In the genomic region with DNA sequence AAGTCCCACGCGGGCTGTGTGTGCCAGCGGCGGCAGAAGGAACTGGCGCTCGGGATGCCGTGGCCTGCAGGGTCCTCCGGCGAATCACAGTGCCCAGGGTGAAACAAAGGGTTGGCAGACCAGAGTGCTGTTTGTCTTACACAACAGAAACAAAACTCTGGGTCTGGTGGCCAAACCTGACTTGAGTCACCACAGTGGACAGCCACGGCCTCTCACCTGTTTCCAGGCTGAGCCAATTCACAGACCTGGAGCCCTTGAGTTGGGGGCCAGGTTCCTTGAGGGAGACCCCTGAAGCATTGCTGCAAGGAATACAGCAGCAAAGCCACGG, we compare ENCODE assay signal across 12 cellular contexts. TPM values are rescaled to one million over a fixed set of nuclear protein-coding genes. Genes with fewer than 3 reads are reported as not detected.
DNase-seq lines count a peak whose midpoint lies in the region; ATAC-seq, FAIRE-seq and TF ChIP-seq lines count a peak whose summit lies in the region.
"Had no signal": no experiment of that assay in that cellular context is flagged by ENCODE, and none has a peak within 500 bp of the region (broad histone marks: within the 10 kb centered on the region; RNA-seq: fewer than 3 reads in every experiment).

No MANE protein-coding gene starts in this region.

- TF ChIP-seq POLR2A in gastrocnemius medialis (IDR thresholded peaks at IDR 0.05): no peak

- no peak for FAIRE-seq in pancreas (lab: Jason Lieb, UNC)
- FAIRE-seq: H54, kidney had no signal

- H4K20me1 ChIP-seq in OCI-LY1 (ENCODE audit: insufficient read depth, low read length): no peaks in the 10 kb centered on the region

- H3K36me3 ChIP-seq in OCI-LY1 (ENCODE audit: insufficient read depth, low read length): no peaks in the 10 kb centered on the region; the same call in 1 of the 2 replicates
- no peaks in the 10 kb centered on the region for H3K36me3 ChIP-seq in colonic mucosa
- no peaks in the 10 kb centered on the region for H3K36me3 ChIP-seq in rectal smooth muscle tissue (ENCODE audit: control insufficient read depth, insufficient read depth, low read length)
- no peaks in the 10 kb centered on the region for H3K36me3 ChIP-seq in pancreas
- no peaks in the 10 kb centered on the region for H3K36me3 ChIP-seq in gastrocnemius medialis
- H3K36me3 ChIP-seq: heart left ventricle had no signal

- H3K4me3 Mint-ChIP-seq in activated CD8-positive, alpha-beta memory T cell treated with anti-CD3 and anti-CD28 coated beads, Interleukin-2, amount 10 ng/mL, durations not matched to agents 7 days and 5 days: no peak overlapping the region

- H3K4me3 ChIP-seq in OCI-LY1 (ENCODE audit: low read depth, low read length, poor library complexity, severe bottlenecking) (no peak overlapping the region), colonic mucosa (no peak overlapping the region), rectal smooth muscle tissue (ENCODE audit: low read length) (peak overlapping the region; percentile 38), pancreas (no peak overlapping the region), gastrocnemius medialis (no peak overlapping the region)
- H3K4me3 ChIP-seq: SJSA1 had no signal

- no peaks in the 10 kb centered on the region for H3K9me2 ChIP-seq in OCI-LY1 (ENCODE audit: low read depth, low read length)

- no peaks in the 10 kb centered on the region for H3K79me2 ChIP-seq in OCI-LY1 (ENCODE audit: insufficient read depth, low read length)

- peaks cover 29% of the 10 kb centered on the region for H3K4me1 Mint-ChIP-seq in activated CD8-positive, alpha-beta memory T cell treated with anti-CD3 and anti-CD28 coated beads, Interleukin-2, amount 10 ng/mL, durations not matched to agents 7 days and 5 days

- H3K4me2 ChIP-seq in OCI-LY1 (ENCODE audit: low read length): peak overlapping the region; percentile 45; the same call in 1 of the 2 replicates

- H3K27ac ChIP-seq in OCI-LY1 (ENCODE audit: low read depth, low read length, poor library complexity, severe bottlenecking): no peak overlapping the region
- H3K27ac ChIP-seq in colonic mucosa: no peak overlapping the region
- H3K27ac ChIP-seq in rectal smooth muscle tissue (ENCODE audit: low read depth, low read length): no peak overlapping the region
- no peak overlapping the region for H3K27ac ChIP-seq in pancreas
- no peak overlapping the region for H3K27ac ChIP-seq in gastrocnemius medialis
- H3K27ac ChIP-seq: heart left ventricle, SJSA1 had no signal

- ATAC-seq in activated CD8-positive, alpha-beta memory T cell treated with anti-CD3 and anti-CD28 coated beads, Interleukin-2, amount 10 ng/mL, durations not matched to agents 7 days and 5 days: no peak
- ATAC-seq in pancreas (no peak), gastrocnemius medialis (no peak)

- H3K27ac Mint-ChIP-seq in activated CD8-positive, alpha-beta memory T cell treated with anti-CD3 and anti-CD28 coated beads, Interleukin-2, amount 10 ng/mL, durations not matched to agents 7 days and 5 days: no peak overlapping the region

- H3K36me3 Mint-ChIP-seq in activated CD8-positive, alpha-beta memory T cell treated with anti-CD3 and anti-CD28 coated beads, Interleukin-2, amount 10 ng/mL, durations not matched to agents 7 days and 5 days: no peaks in the 10 kb centered on the region

- H3K9me3 ChIP-seq in OCI-LY1 (ENCODE audit: low read length) (no peaks in the 10 kb centered on the region), colonic mucosa (no peaks in the 10 kb centered on the region), pancreas (no peaks in the 10 kb centered on the region), gastrocnemius medialis (no peaks in the 10 kb centered on the region)
- H3K9me3 ChIP-seq: heart left ventricle had no signal

- no peak for TF ChIP-seq CTCF in OCI-LY1 (IDR thresholded peaks at IDR 0.05; ENCODE audit: low read length)
- TF ChIP-seq CTCF in colonic mucosa (IDR thresholded peaks at IDR 0.05): no peak
- TF ChIP-seq CTCF in pancreas (IDR thresholded peaks at IDR 0.05): no peak
- no peak for TF ChIP-seq CTCF in gastrocnemius medialis (IDR thresholded peaks at IDR 0.05 in 4 of 5, conservative IDR thresholded peaks at IDR 0.05 in 1 of 5)

- intact Hi-C loops in colonic mucosa (cut with DNase I): no loop called here
- intact Hi-C loops in pancreas (cut with DNase I): no loop called here
- intact Hi-C loops in gastrocnemius medialis (cut with DNase I; ENCODE audit: low total_unique reads): loop anchor here (1.0 to 10.0 kb wide), 2 partner anchors 112 to 415 kb away; no protein-coding TSS in a partner anchor

- H3K4me1 ChIP-seq in OCI-LY1 (ENCODE audit: insufficient read depth, low read length, severe bottlenecking): peaks cover 25% of the 10 kb centered on the region
- H3K4me1 ChIP-seq in colonic mucosa: peaks cover 6% of the 10 kb centered on the region
- peaks cover 6% of the 10 kb centered on the region for H3K4me1 ChIP-seq in rectal smooth muscle tissue (ENCODE audit: control insufficient read depth, insufficient read depth, low read length)
- peaks cover 0 to 15% (median 8%) of the 10 kb centered on the region in 3 donors for H3K4me1 ChIP-seq in pancreas
- peaks cover 24 to 40% of the 10 kb centered on the region in 2 donors for H3K4me1 ChIP-seq in gastrocnemius medialis

- H3K9ac ChIP-seq in OCI-LY1 (ENCODE audit: low read length) (no peak overlapping the region), colonic mucosa (ENCODE audit: low read depth in 2 of 2, low read length in 2 of 2) (peak overlapping the region; percentile 2 to 31), rectal smooth muscle tissue (ENCODE audit: low read length) (no peak overlapping the region)

- H3K9me3 Mint-ChIP-seq in activated CD8-positive, alpha-beta memory T cell treated with anti-CD3 and anti-CD28 coated beads, Interleukin-2, amount 10 ng/mL, durations not matched to agents 7 days and 5 days (ENCODE audit: low read depth): no peaks in the 10 kb centered on the region

- H2AFZ ChIP-seq in OCI-LY1 (ENCODE audit: low read length): no peak overlapping the region

- peaks cover 8% of the 10 kb centered on the region for H3K27me3 Mint-ChIP-seq in activated CD8-positive, alpha-beta memory T cell treated with anti-CD3 and anti-CD28 coated beads, Interleukin-2, amount 10 ng/mL, durations not matched to agents 7 days and 5 days

- H3K27me3 ChIP-seq in OCI-LY1 (ENCODE audit: insufficient read depth, low read length) (peaks cover 22% of the 10 kb centered on the region), colonic mucosa (no peaks in the 10 kb centered on the region), rectal smooth muscle tissue (ENCODE audit: control insufficient read depth, insufficient read depth, low read length) (no peaks in the 10 kb centered on the region), pancreas (no peaks in the 10 kb centered on the region), gastrocnemius medialis (no peaks in the 10 kb centered on the region)
- H3K27me3 ChIP-seq: SJSA1 had no signal

- WGBS in pancreas, 2 donors: 66 to 70% methylated on average over 11 of the region's 11 CpGs

- peak; percentile 12 for DNase-seq in activated CD8-positive, alpha-beta memory T cell treated with anti-CD3 and anti-CD28 coated beads, Interleukin-2, amount 50 U/mL, for 4 hours
- no peak for DNase-seq in activated CD8-positive, alpha-beta memory T cell treated with anti-CD3 and anti-CD28 coated beads, Interleukin-2, amount 10 ng/mL, durations not matched to agents 7 days and 5 days
- DNase-seq in colonic mucosa (no peak), pancreas (no peak), gastrocnemius medialis (no peak), DMS153 treated with DMSO at 0.1 percent for 48 hours (lab: John Stamatoyannopoulos, UW; ENCODE audit: unreplicated experiment) (no peak)

- no peaks in the 10 kb centered on the region for H3F3A ChIP-seq in OCI-LY1 (ENCODE audit: insufficient read depth, low read length)

- CTCF ChIA-PET in activated CD8-positive, alpha-beta memory T cell treated with anti-CD3 and anti-CD28 coated beads, Interleukin-2, amount 10 ng/mL, durations not matched to agents 7 days and 5 days (lab: Charles Lee): interaction anchor here (0.7 to 3.8 kb wide), 13 partner anchors 8 to 575 kb away, joined by 3 to 41 read pairs (median 10); a partner anchor contains a TSS

- in situ Hi-C loops in gastrocnemius medialis (cut with MboI; ENCODE audit: low sequenced_read_pairs in 4 of 4): loop anchor here in 1 of 4 donors (10.0 kb wide), 1 partner anchor 565 kb away; no protein-coding TSS in a partner anchor

RNA-seq across cellular contexts. Expression of a gene that starts 2.1 kb away (rescaled TPM):
- 10 to 100 TPM; 29.8 to 34.6 TPM for total RNA-seq in activated CD8-positive, alpha-beta memory T cell treated with anti-CD3 and anti-CD28 coated beads, Interleukin-2, amount 10 ng/mL, durations not matched to agents 7 days and 5 days
- total RNA-seq in colonic mucosa (10 to 100 TPM; 29.1 to 43.5 TPM), pancreas (10 to 100 TPM in 4 of 6 donors, 1 to 10 TPM in 2; 9.5 to 15.1 (median 12.4) TPM), gastrocnemius medialis (10 to 100 TPM; 29.8 to 33.3 (median 33.0) TPM)
- polyA plus RNA-seq in pancreas: 10 to 100 TPM; 22.4 to 30.8 TPM

RNA-seq across cellular contexts. Expression of a gene that starts 45.4 kb away (rescaled TPM):
- 1 to 10 TPM; 4.8 to 7.0 TPM for total RNA-seq in activated CD8-positive, alpha-beta memory T cell treated with anti-CD3 and anti-CD28 coated beads, Interleukin-2, amount 10 ng/mL, durations not matched to agents 7 days and 5 days
- total RNA-seq in colonic mucosa (10 to 100 TPM; 14.7 to 22.7 TPM), pancreas (10 to 100 TPM in 3 of 6 donors, 1 to 10 TPM in 3; 4.7 to 13.2 (median 8.6) TPM), gastrocnemius medialis (10 to 100 TPM in 3 of 4 donors, 1 to 10 TPM in 1; 7.3 to 36.1 (median 15.4) TPM)
- 10 to 100 TPM; 11.6 to 16.4 TPM for polyA plus RNA-seq in pancreas

Comparison
In these comparisons a context has a peak if more than half of its experiments do, and no peak if none do; other contexts are left out.
1. H3K9ac ChIP-seq: peak in colonic mucosa (2 of 2); none in OCI-LY1 (single experiment) and rectal smooth muscle tissue (single experiment).